ENCODE assay signal across 8 cellular contexts in genomic region chr4:75514131-75514948, GRCh38. TPM values are rescaled to one million over a fixed set of nuclear protein-coding genes. Genes with fewer than 3 reads are reported as not detected.
DNase-seq lines count a peak whose midpoint lies in the region; ATAC-seq and TF ChIP-seq lines count a peak whose summit lies in the region.

TSS of gene RCHY1 (minus strand) at chr4:75514403. CDS start at chr4:75514286, 117 bp downstream.
TSS of gene THAP6 (plus strand) at chr4:75514473. CDS start at chr4:75515453, 980 bp downstream.

- intact Hi-C loops in testis (cut with DNase I; ENCODE audit: low total_unique reads): loop anchor here (5.0 kb wide), 1 partner anchor 582 kb away; the partner anchor contains the start of gene PARM1

- no peak within 1 kb of the TSS for H3K27ac Mint-ChIP-seq in HFFc6
- H3K27ac Mint-ChIP-seq in activated naive CD4-positive, alpha-beta T cell treated with anti-CD3 and anti-CD28 coated beads, Interleukin-2, amount 10 ng/mL, durations not matched to agents 7 days and 5 days: peak within 1 kb of the TSS; percentile 94

- H3K4me1 ChIP-seq in testis: peaks cover 10% of the 10 kb centered on the region

- ATAC-seq in omental fat pad (ENCODE audit: low FRiP score): peak; percentile 98

- no peak within 1 kb of the TSS; the same call in 1 of the 2 replicates for H3K4me3 Mint-ChIP-seq in HFFc6
- no peak within 1 kb of the TSS for H3K4me3 Mint-ChIP-seq in activated naive CD4-positive, alpha-beta T cell treated with anti-CD3 and anti-CD28 coated beads, Interleukin-2, amount 10 ng/mL, durations not matched to agents 7 days and 5 days

- H3K9me3 ChIP-seq in SK-N-MC (ENCODE audit: low read depth, low read length): 0 out of 2 replicates have a peak, but pooled peaks cover 5% of the 10 kb centered on the region
- no peaks in the 10 kb centered on the region for H3K9me3 ChIP-seq in testis

- CTCF ChIA-PET in activated naive CD4-positive, alpha-beta T cell treated with anti-CD3 and anti-CD28 coated beads, Interleukin-2, amount 10 ng/mL, durations not matched to agents 7 days and 5 days (lab: Charles Lee): interaction anchor here (0.8 kb wide), 1 partner anchor 210 kb away, joined by 3 read pairs; the partner anchor contains the start of gene USO1

- TF ChIP-seq CTCF in HFFc6 (IDR thresholded peaks at IDR 0.05) (no peak; the same call in 1 of the 2 replicates), NB4 (IDR thresholded peaks at IDR 0.05; ENCODE audit: low read depth, low read length) (no peak), omental fat pad (IDR thresholded peaks at IDR 0.05) (no peak), testis (IDR thresholded peaks at IDR 0.05) (no peak)

- TF ChIP-seq POLR2A in NB4 (IDR thresholded peaks at IDR 0.05; ENCODE audit: extremely low read depth, insufficient read length) (peak; percentile 77), testis (IDR thresholded peaks at IDR 0.05) (no peak)

- H3K4me3 ChIP-seq in NB4 (ENCODE audit: low read depth, low read length): peak within 1 kb of the TSS; percentile 95
- H3K4me3 ChIP-seq in SK-N-MC: peak within 1 kb of the TSS; percentile 89
- H3K4me3 ChIP-seq in testis: peak within 1 kb of the TSS; percentile 79 to 86

- peak; percentile 90 for DNase-seq in GM04504 (ENCODE audit: low read depth)
- DNase-seq in HFFc6: peak; percentile 96
- DNase-seq in NB4 (ENCODE audit: low read depth): peak; percentile 95
- peak; percentile 73 for DNase-seq in SK-N-MC (ENCODE audit: low read depth, low spot score)
- peak; percentile 95 for DNase-seq in activated naive CD4-positive, alpha-beta T cell treated with anti-CD3 and anti-CD28 coated beads, Interleukin-2, amount 10 ng/mL, durations not matched to agents 7 days and 5 days
- DNase-seq in globus pallidus (ENCODE audit: low spot score): peak; percentile 95
- DNase-seq in omental fat pad (ENCODE audit: low spot score): peak; percentile 81
- peak; percentile 98 for DNase-seq in testis

- peaks cover 33% of the 10 kb centered on the region for H3K36me3 Mint-ChIP-seq in HFFc6 (ENCODE audit: low read depth)
- H3K36me3 Mint-ChIP-seq in activated naive CD4-positive, alpha-beta T cell treated with anti-CD3 and anti-CD28 coated beads, Interleukin-2, amount 10 ng/mL, durations not matched to agents 7 days and 5 days: peaks cover 33% of the 10 kb centered on the region

- peaks cover 9% of the 10 kb centered on the region for H3K4me1 Mint-ChIP-seq in HFFc6 (ENCODE audit: low read depth)
- peaks cover 49% of the 10 kb centered on the region for H3K4me1 Mint-ChIP-seq in activated naive CD4-positive, alpha-beta T cell treated with anti-CD3 and anti-CD28 coated beads, Interleukin-2, amount 10 ng/mL, durations not matched to agents 7 days and 5 days

- 1% methylated on average over 24 to 61 of the region's 61 CpGs for WGBS in testis, 2 donors

- H3K36me3 ChIP-seq in SK-N-MC (ENCODE audit: insufficient read depth, low read length) (peaks cover 61% of the 10 kb centered on the region), testis (ENCODE audit: low read depth, missing control alignments) (no peaks in the 10 kb centered on the region)

- H3K9me3 Mint-ChIP-seq in HFFc6: no peaks in the 10 kb centered on the region
- no peaks in the 10 kb centered on the region for H3K9me3 Mint-ChIP-seq in activated naive CD4-positive, alpha-beta T cell treated with anti-CD3 and anti-CD28 coated beads, Interleukin-2, amount 10 ng/mL, durations not matched to agents 7 days and 5 days

- H3K27me3 Mint-ChIP-seq in HFFc6 (ENCODE audit: insufficient read depth): no peaks in the 10 kb centered on the region
- no peaks in the 10 kb centered on the region for H3K27me3 Mint-ChIP-seq in activated naive CD4-positive, alpha-beta T cell treated with anti-CD3 and anti-CD28 coated beads, Interleukin-2, amount 10 ng/mL, durations not matched to agents 7 days and 5 days

- no peaks in the 10 kb centered on the region for H3K27me3 ChIP-seq in testis

- peak within 1 kb of the TSS; percentile 74 for H3K27ac ChIP-seq in SK-N-MC
- peak within 1 kb of the TSS; percentile 94 to 96 for H3K27ac ChIP-seq in testis

- peak within 1 kb of the TSS; percentile 89 for H3K9ac ChIP-seq in SK-N-MC (ENCODE audit: insufficient read length)

RNA-seq across cellular contexts. Expression of gene RCHY1, which starts in this region (rescaled TPM):
- total RNA-seq in HFFc6 (2021; fragmentation: NEBNext Ultra II Directional; extraction: Animal tissue kit (Norgen Biotek cat#: 25700)): 10 to 100 TPM; 14.8 to 19.5 (median 17.5) TPM
- 10 to 100 TPM; 26.4 to 30.8 (median 28.9) TPM for total RNA-seq in omental fat pad
- total RNA-seq in testis: 10 to 100 TPM; 35.5 to 44.5 TPM
- polyA plus RNA-seq in testis (ENCODE audit: insufficient read depth, low read depth, low replicate concordance): 49.5 TPM

RNA-seq across cellular contexts. Expression of gene THAP6, which starts in this region (rescaled TPM):
- 10 to 100 TPM; 14.2 to 20.6 (median 17.8) TPM for total RNA-seq in HFFc6 (2021; fragmentation: NEBNext Ultra II Directional; extraction: Animal tissue kit (Norgen Biotek cat#: 25700))
- 10 to 100 TPM in 3 of 4 donors, 1 to 10 TPM in 1; 9.2 to 30.7 (median 12.5) TPM for total RNA-seq in omental fat pad
- total RNA-seq in testis: 10 to 100 TPM; 30.2 to 44.0 TPM
- polyA plus RNA-seq in testis (ENCODE audit: insufficient read depth, low read depth, low replicate concordance): 35.1 TPM

Comparison
In these comparisons a context has a peak if more than half of its experiments do, and no peak if none do; other contexts are left out.
1. Peak in every context shown above with its lines: DNase-seq, ATAC-seq, H3K4me3 ChIP-seq and H3K27ac ChIP-seq.